Comparison of ENCODE assay signal across 8 cellular contexts in the genomic region with DNA sequence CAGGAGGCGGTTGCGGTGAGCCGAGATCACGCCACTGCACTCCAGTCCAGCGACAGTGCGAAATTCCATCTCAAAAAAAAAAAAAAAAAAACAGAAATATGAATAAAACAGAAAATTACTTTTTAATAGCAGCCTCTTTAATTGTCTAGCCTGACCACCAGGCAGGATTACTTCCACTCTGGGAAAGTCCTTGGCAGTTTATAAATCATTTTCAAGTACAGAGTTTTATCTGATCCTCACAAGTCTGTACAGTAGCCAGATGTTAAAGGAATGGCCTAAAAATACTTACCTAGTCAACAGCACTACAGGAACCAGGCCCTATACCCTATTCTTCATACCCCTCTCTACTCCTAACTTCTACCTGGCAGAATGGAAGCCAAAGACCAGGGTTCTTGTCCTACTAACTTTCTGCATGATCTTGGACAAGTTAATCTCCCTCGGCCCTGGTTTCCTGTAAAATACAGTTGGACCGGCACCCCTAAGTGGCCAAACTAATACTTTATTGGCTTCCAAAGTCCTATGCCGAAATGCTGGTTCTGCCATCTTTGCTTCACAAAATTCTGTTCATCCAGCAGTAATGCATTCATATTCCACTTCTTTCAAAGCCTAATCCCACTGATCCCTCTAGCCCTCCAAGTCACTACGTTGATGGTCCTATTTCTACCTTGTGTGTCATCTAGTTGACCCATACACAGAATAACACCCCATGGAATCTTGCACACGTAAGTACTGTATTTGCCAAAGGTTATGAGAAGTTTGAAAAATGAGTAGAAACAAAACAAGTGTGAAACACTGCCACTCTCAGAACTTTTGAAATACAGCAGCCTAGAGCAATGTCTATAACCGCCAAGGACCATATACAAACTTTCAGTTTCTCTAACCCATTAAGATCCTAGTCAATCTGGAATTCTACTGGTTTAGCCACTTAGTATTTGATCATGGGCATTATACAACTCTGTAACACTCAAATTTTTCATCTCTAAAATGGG. TPM values are rescaled to one million over a fixed set of nuclear protein-coding genes. Genes with fewer than 3 reads are reported as not detected.
DNase-seq lines count a peak whose midpoint lies in the region; ATAC-seq and TF ChIP-seq lines count a peak whose summit lies in the region.

No MANE protein-coding gene starts in this region.

- no peaks in the 10 kb centered on the region for H3K27me3 Mint-ChIP-seq in IgD-negative memory B cell

- CTCF ChIA-PET in AG04450 (lab: Charles Lee): interaction anchor here (0.7 kb wide), 1 partner anchor 291 kb away, joined by 3 read pairs; no protein-coding TSS in a partner anchor

- H3K4me3 Mint-ChIP-seq in IgD-negative memory B cell: peak overlapping the region; percentile 93 to 99 (median 96)

- DNase-seq in AG04450 (ENCODE audit: low read depth, low spot score): no peak
- DNase-seq in breast epithelium (ENCODE audit: low spot score in 2 of 2): no peak
- DNase-seq in NCI-H1417 treated with DMSO at 0.1 percent for 48 hours (lab: John Stamatoyannopoulos, UW): no peak
- DNase-seq in glomerular visceral epithelial cell (ENCODE audit: extremely low spot score): no peak

- no peak for TF ChIP-seq POLR2A in breast epithelium (IDR thresholded peaks at IDR 0.05)

- H3K4me3 ChIP-seq in AG04450 (ENCODE audit: low read depth, low read length): peak overlapping the region; percentile 94
- peak overlapping the region; percentile 73 to 99 (median 97) for H3K4me3 ChIP-seq in breast epithelium
- H3K4me3 ChIP-seq in mononuclear cell (ENCODE audit: low read length): peak overlapping the region; percentile 84

- peaks cover 32 to 46% (median 33%) of the 10 kb centered on the region in 3 donors for H3K4me1 Mint-ChIP-seq in IgD-negative memory B cell

- peak overlapping the region; percentile 94 to 98 (median 97) for H3K27ac Mint-ChIP-seq in IgD-negative memory B cell

- H3K27ac ChIP-seq in AG04450 (ENCODE audit: low read depth, low read length): no peak overlapping the region
- peak overlapping the region; percentile 94 to 98 for H3K27ac ChIP-seq in breast epithelium

- no peak for ATAC-seq in HG03108 (IDR thresholded peaks at IDR 0.05; ENCODE audit: unreplicated experiment)
- no peak for ATAC-seq in GM19328 (IDR thresholded peaks at IDR 0.05; ENCODE audit: unreplicated experiment)

- H3K4me1 ChIP-seq in breast epithelium (peaks cover 0 to 8% of the 10 kb centered on the region in 2 donors), mononuclear cell (ENCODE audit: insufficient read depth, low read length) (peaks cover 52% of the 10 kb centered on the region)

- no peaks in the 10 kb centered on the region for H3K36me3 Mint-ChIP-seq in IgD-negative memory B cell

- H3K27me3 ChIP-seq in AG04450 (ENCODE audit: control insufficient read depth, insufficient read depth, low read length): no peaks in the 10 kb centered on the region
- no peaks in the 10 kb centered on the region for H3K27me3 ChIP-seq in breast epithelium
- no peaks in the 10 kb centered on the region for H3K27me3 ChIP-seq in mononuclear cell (ENCODE audit: insufficient read depth, low read length)

- intact Hi-C loops in breast epithelium (cut with DNase I; ENCODE audit: low total_unique reads): no loop called here

- H3K9me3 ChIP-seq in AG04450 (ENCODE audit: control insufficient read depth, insufficient read depth, low read length): no peaks in the 10 kb centered on the region
- no peaks in the 10 kb centered on the region for H3K9me3 ChIP-seq in breast epithelium
- no peaks in the 10 kb centered on the region for H3K9me3 ChIP-seq in mononuclear cell (ENCODE audit: low read depth, low read length)

- TF ChIP-seq CTCF in AG04450 (IDR thresholded peaks at IDR 0.05; ENCODE audit: low read depth, low read length) (no peak), breast epithelium (IDR thresholded peaks at IDR 0.05) (no peak)

- H3K36me3 ChIP-seq in breast epithelium: no peaks in the 10 kb centered on the region

- POLR2A ChIA-PET in AG04450 (lab: Yijun Ruan, JAX): no interaction called here

- H3K9me3 Mint-ChIP-seq in IgD-negative memory B cell: peaks cover 0 to 3% (median 0%) of the 10 kb centered on the region in 3 donors

RNA-seq across cellular contexts. Expression of a gene that starts 1.7 kb away (rescaled TPM):
- polyA plus RNA-seq in AG04450 (2011; rRNA removed) (119 and 161 TPM in 2 replicates), IgD-negative memory B cell (22.8 TPM)
- 26.3 and 36.6 TPM in 2 replicates for polyA minus RNA-seq in AG04450 (2011; rRNA and poly(A)+ RNA removed)
- total RNA-seq in breast epithelium (10 to 100 TPM; 45.6 to 55.4 (median 45.8) TPM), mononuclear cell (30.2 TPM)
